Comparison of ENCODE assay signal across 13 cellular contexts in genomic region chr10:119700321-119700954, GRCh38. TPM values are rescaled to one million over a fixed set of nuclear protein-coding genes. Genes with fewer than 3 reads are reported as not detected.
A peak's percentile ranks its signal among the peaks of the same experiment; 100 is the strongest.
DNase-seq lines count a peak whose midpoint lies in the region; ATAC-seq and TF ChIP-seq lines count a peak whose summit lies in the region.
"Had no signal": no experiment of that assay in that cellular context is flagged by ENCODE, and none has a peak within 500 bp of the region (broad histone marks: within the 10 kb centered on the region; RNA-seq: fewer than 3 reads in every experiment).

No MANE protein-coding gene starts in this region.

- peak overlapping the region; percentile 13 for H3K4me3 ChIP-seq in SU-DHL-6 (ENCODE audit: insufficient read depth, low read length, poor library complexity, severe bottlenecking)
- no peak overlapping the region for H3K4me3 ChIP-seq in MG63
- H3K4me3 ChIP-seq: esophagus squamous epithelium, left ventricle myocardium inferior had no signal

- no peak overlapping the region for H3K27ac Mint-ChIP-seq in nephron progenitor cell

- no peaks in the 10 kb centered on the region for H3K4me1 Mint-ChIP-seq in nephron progenitor cell

- H3K79me2 ChIP-seq in SU-DHL-6 (ENCODE audit: insufficient read depth, low read length) = no peaks in the 10 kb centered on the region

- TF ChIP-seq CTCF in SU-DHL-6 (IDR thresholded peaks at IDR 0.05; ENCODE audit: insufficient read depth, low read length, poor library complexity, severe bottlenecking) (no peak), nephron progenitor cell (IDR thresholded peaks at IDR 0.05) (no peak)

- H3K36me3 Mint-ChIP-seq in nephron progenitor cell (ENCODE audit: low read depth) = no peaks in the 10 kb centered on the region

- H3K4me3 Mint-ChIP-seq in nephron progenitor cell = no peak overlapping the region

- peak overlapping the region; percentile 59 for H3K4me2 ChIP-seq in SU-DHL-6 (ENCODE audit: low read depth, low read length, poor library complexity, severe bottlenecking)

- ATAC-seq in GM18502 (IDR thresholded peaks at IDR 0.05; ENCODE audit: poor library complexity, unreplicated experiment) = peak; percentile 59
- peak; percentile 56 for ATAC-seq in GM21526 (IDR thresholded peaks at IDR 0.05; ENCODE audit: low FRiP score, unreplicated experiment)
- ATAC-seq in HG03354 (IDR thresholded peaks at IDR 0.05; ENCODE audit: poor library complexity, severe bottlenecking, unreplicated experiment) = peak; percentile 53
- ATAC-seq: right cardiac atrium had no signal

- H4K20me1 ChIP-seq in SU-DHL-6 (ENCODE audit: low read depth, low read length) = no peaks in the 10 kb centered on the region

- peaks cover 20% of the 10 kb centered on the region for H3K27me3 Mint-ChIP-seq in nephron progenitor cell (ENCODE audit: low read depth, poor library complexity)

- no peaks in the 10 kb centered on the region for H3K27me3 ChIP-seq in SU-DHL-6 (ENCODE audit: low read length)
- H3K27me3 ChIP-seq in MG63 = no peaks in the 10 kb centered on the region
- H3K27me3 ChIP-seq: esophagus squamous epithelium had no signal

- peaks cover 28% of the 10 kb centered on the region for H3F3A ChIP-seq in SU-DHL-6 (ENCODE audit: insufficient read depth)

- peak overlapping the region; percentile 51 for H2AFZ ChIP-seq in SU-DHL-6 (ENCODE audit: low read depth, low read length, severe bottlenecking)

- peaks cover 15% of the 10 kb centered on the region for H3K9me3 Mint-ChIP-seq in nephron progenitor cell

- peak overlapping the region; percentile 73 for H3K27ac ChIP-seq in SU-DHL-6 (ENCODE audit: low read depth, low read length)
- H3K27ac ChIP-seq: esophagus squamous epithelium, left ventricle myocardium inferior had no signal

- peak overlapping the region; percentile 31 for H3K9ac ChIP-seq in SU-DHL-6 (ENCODE audit: low read length)

- H3K9me2 ChIP-seq in SU-DHL-6 (replicated peaks; ENCODE audit: insufficient read depth, low read length) = no peaks in the 10 kb centered on the region

- no peak for DNase-seq in nephron progenitor cell
- DNase-seq in hepatic stellate cell (ENCODE audit: low spot score) = no peak
- DNase-seq in MG63 = no peak
- DNase-seq in DMS153 (lab: John Stamatoyannopoulos, UW) = no peak
- DNase-seq: amniotic stem cell, COR-L47, esophagus squamous epithelium, left ventricle myocardium inferior, right cardiac atrium had no signal

- H3K36me3 ChIP-seq in SU-DHL-6 (ENCODE audit: low read length) = no peaks in the 10 kb centered on the region
- no peaks in the 10 kb centered on the region for H3K36me3 ChIP-seq in MG63
- H3K36me3 ChIP-seq: esophagus squamous epithelium, left ventricle myocardium inferior had no signal

- no peaks in the 10 kb centered on the region for H3K9me3 ChIP-seq in SU-DHL-6 (ENCODE audit: insufficient read depth, low read length)
- no peaks in the 10 kb centered on the region for H3K9me3 ChIP-seq in MG63
- H3K9me3 ChIP-seq: esophagus squamous epithelium, left ventricle myocardium inferior had no signal

RNA-seq across cellular contexts. Expression of gene INPP5F, which starts 25.4 kb away (rescaled TPM):
- total RNA-seq in MG63 (2014; rRNA removed; shearing (Covaris generic); ENCODE audit: low replicate concordance) = 7.1 and 10.1 TPM in 2 replicates

RNA-seq across cellular contexts. Expression of gene BAG3, which starts 49.3 kb away (rescaled TPM):
- 26.9 and 31.9 TPM in 2 replicates for total RNA-seq in MG63 (2014; rRNA removed; shearing (Covaris generic); ENCODE audit: low replicate concordance)
